8 cellular contexts compared by ENCODE assay signal in the genomic region with DNA sequence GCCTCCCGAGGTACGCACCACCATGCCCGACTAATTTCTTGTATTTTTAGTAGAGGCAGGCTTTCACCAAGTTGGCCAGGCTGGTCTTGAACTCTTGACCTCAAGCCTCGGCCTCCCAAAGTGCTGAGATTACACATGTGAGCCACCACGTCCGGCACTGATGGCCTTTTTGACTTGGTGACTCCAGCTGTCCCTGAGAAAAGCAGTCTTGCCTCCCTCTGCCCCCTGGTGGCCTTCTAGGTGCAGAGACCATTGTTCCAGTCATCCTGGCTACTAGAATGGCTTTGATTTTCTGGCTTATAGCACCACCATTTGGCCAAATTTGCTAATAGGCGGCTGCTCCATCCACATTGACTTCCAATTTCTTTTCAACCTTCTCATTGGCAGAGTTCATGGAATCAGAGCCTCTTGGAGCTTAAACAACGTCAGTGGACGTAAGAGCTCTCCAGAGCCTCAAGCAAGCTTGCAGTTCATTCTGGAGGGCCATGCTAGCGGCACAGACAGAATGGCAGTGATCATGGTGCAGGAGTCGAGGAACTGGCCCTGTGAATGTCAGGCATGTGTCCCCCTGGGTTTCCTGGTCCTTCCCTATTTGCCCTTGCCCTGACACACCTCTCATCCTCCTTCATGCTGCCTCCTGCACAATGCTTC. TPM values are rescaled to one million over a fixed set of nuclear protein-coding genes. Genes with fewer than 3 reads are reported as not detected.
DNase-seq lines count a peak whose midpoint lies in the region; ATAC-seq and TF ChIP-seq lines count a peak whose summit lies in the region.

No MANE protein-coding gene starts in this region.

- TF ChIP-seq CTCF in C4-2B (conservative IDR thresholded peaks at IDR 0.05) (peak; percentile 99), LNCaP clone FGC (IDR thresholded peaks at IDR 0.05; ENCODE audit: control insufficient read depth, extremely low read depth, insufficient read depth) (peak; percentile 100), Panc1 (IDR thresholded peaks at IDR 0.05) (peak; percentile 98), esophagus squamous epithelium (IDR thresholded peaks at IDR 0.05) (peak; percentile 95 to 100 (median 98)), natural killer cell (IDR thresholded peaks at IDR 0.05) (peak; percentile 98)

- POLR2A ChIA-PET in Panc1 (lab: Charles Lee), result interaction anchor here (0.6 to 1.4 kb wide), 7 partner anchors 20 to 147 kb away, joined by 3 to 10 read pairs (median 3); a partner anchor contains a TSS

- peaks cover 28 to 32% of the 10 kb centered on the region in 2 donors for H3K27me3 Mint-ChIP-seq in natural killer cell (ENCODE audit: low read depth in 2 of 2)
- H3K27me3 Mint-ChIP-seq in stimulated activated memory B cell treated with anti-CD40 and anti-IgM and Interleukin-4, amounts not matched to agents 10 μg/mL and 1 μg/mL and 100 μg/mL, for 72 hours, result peaks cover 62% of the 10 kb centered on the region

- H3K4me3 Mint-ChIP-seq in natural killer cell, result no peak overlapping the region
- no peak overlapping the region for H3K4me3 Mint-ChIP-seq in stimulated activated memory B cell treated with anti-CD40 and anti-IgM and Interleukin-4, amounts not matched to agents 10 μg/mL and 1 μg/mL and 100 μg/mL, for 72 hours

- ATAC-seq in GM21367 (IDR thresholded peaks at IDR 0.05; ENCODE audit: unreplicated experiment) (peak; percentile 77), Panc1 (peak; percentile 89), natural killer cell (peak; percentile 94 to 99 (median 98))
- peak; percentile 86 for ATAC-seq in stimulated activated memory B cell treated with anti-CD40 and anti-IgM and Interleukin-4, amounts not matched to agents 10 μg/mL and 1 μg/mL and 100 μg/mL, for 72 hours

- H3K4me3 ChIP-seq in LNCaP clone FGC (ENCODE audit: low read depth, low read length), result no peak overlapping the region
- H3K4me3 ChIP-seq in Panc1 (ENCODE audit: low read depth in 2 of 2, low read length in 2 of 2), result no peak overlapping the region
- no peak overlapping the region for H3K4me3 ChIP-seq in esophagus squamous epithelium

- H3K9me3 ChIP-seq in Panc1 (ENCODE audit: control insufficient read depth, insufficient read depth, low read depth, low read length) (no peaks in the 10 kb centered on the region), esophagus squamous epithelium (no peaks in the 10 kb centered on the region)

- no peak overlapping the region for H3K27ac ChIP-seq in C4-2B
- peak overlapping the region; percentile 53 for H3K27ac ChIP-seq in Panc1 (ENCODE audit: low read length)
- H3K27ac ChIP-seq in esophagus squamous epithelium, result no peak overlapping the region

- no peaks in the 10 kb centered on the region for H3K27me3 ChIP-seq in Panc1 (ENCODE audit: control insufficient read depth, insufficient read depth, low read length)
- peaks cover 0 to 34% (median 0%) of the 10 kb centered on the region in 4 donors for H3K27me3 ChIP-seq in esophagus squamous epithelium

- no peaks in the 10 kb centered on the region for H3K36me3 ChIP-seq in Panc1 (ENCODE audit: control insufficient read depth, insufficient read depth, low read length)
- no peaks in the 10 kb centered on the region for H3K36me3 ChIP-seq in esophagus squamous epithelium

- no peak for TF ChIP-seq POLR2A in esophagus squamous epithelium (IDR thresholded peaks at IDR 0.05)

- in situ Hi-C loops in Panc1 (cut with HindIII; ENCODE audit: low pct_unique_long_range_greater_than_20kb, low sequenced_read_pairs), result loop anchor here (25.0 kb wide), 1 partner anchor 94 kb away; no protein-coding TSS in a partner anchor

- WGBS in esophagus squamous epithelium, 2 donors, result 22 to 28% methylated on average over 7 to 11 of the region's 11 CpGs

- CTCF ChIA-PET in Panc1 (lab: Charles Lee), result interaction anchor here (0.5 to 4.5 kb wide), 19 partner anchors 10 to 602 kb away, joined by 3 to 124 read pairs (median 6); a partner anchor contains a TSS

- no peaks in the 10 kb centered on the region for H3K9me3 Mint-ChIP-seq in natural killer cell
- H3K9me3 Mint-ChIP-seq in stimulated activated memory B cell treated with anti-CD40 and anti-IgM and Interleukin-4, amounts not matched to agents 10 μg/mL and 1 μg/mL and 100 μg/mL, for 72 hours, result no peaks in the 10 kb centered on the region

- DNase-seq in LNCaP clone FGC (ENCODE audit: low read depth) (peak; percentile 87), Panc1 (ENCODE audit: low read depth, low spot score) (peak; percentile 94), activated T-cell treated with anti-CD3 and anti-CD28 coated beads for 48 hours (ENCODE audit: low read depth) (peak; percentile 66), esophagus squamous epithelium (lab: John Stamatoyannopoulos, UW) (peak; percentile 22), natural killer cell (peak; percentile 65)

- H3K36me3 Mint-ChIP-seq in natural killer cell, result no peaks in the 10 kb centered on the region
- H3K36me3 Mint-ChIP-seq in stimulated activated memory B cell treated with anti-CD40 and anti-IgM and Interleukin-4, amounts not matched to agents 10 μg/mL and 1 μg/mL and 100 μg/mL, for 72 hours, result no peaks in the 10 kb centered on the region

- peaks cover 25% of the 10 kb centered on the region for H3K4me1 ChIP-seq in Panc1 (ENCODE audit: control insufficient read depth, insufficient read depth, low read length)
- H3K4me1 ChIP-seq in esophagus squamous epithelium, result peaks cover 0 to 4% (median 0%) of the 10 kb centered on the region in 3 donors

- peaks cover 0 to 7% of the 10 kb centered on the region in 2 donors for H3K4me1 Mint-ChIP-seq in natural killer cell
- no peaks in the 10 kb centered on the region for H3K4me1 Mint-ChIP-seq in stimulated activated memory B cell treated with anti-CD40 and anti-IgM and Interleukin-4, amounts not matched to agents 10 μg/mL and 1 μg/mL and 100 μg/mL, for 72 hours

- intact Hi-C loops in Panc1 (cut with micrococcal nuclease; ENCODE audit: unreplicated experiment), result loop anchor here (1.0 kb wide), 1 partner anchor 96 kb away; no protein-coding TSS in a partner anchor
- intact Hi-C loops in esophagus squamous epithelium (cut with DNase I), result no loop called here
- intact Hi-C loops in natural killer cell (cut with micrococcal nuclease), result loop anchor here (1.0 to 2.0 kb wide), 4 partner anchors 96 to 824 kb away; no protein-coding TSS in a partner anchor

- BruUV-seq in Panc1 (replicated peaks; lab: Mats Ljungman, UMichigan), result no TSS peak

- no peak overlapping the region for H3K27ac Mint-ChIP-seq in natural killer cell
- H3K27ac Mint-ChIP-seq in stimulated activated memory B cell treated with anti-CD40 and anti-IgM and Interleukin-4, amounts not matched to agents 10 μg/mL and 1 μg/mL and 100 μg/mL, for 72 hours, result no peak overlapping the region

RNA-seq across cellular contexts. Expression of a gene that starts 25.4 kb away (rescaled TPM):
- 351 TPM for total RNA-seq in Panc1 (2021; ENCODE audit: unreplicated experiment)
- polyA plus RNA-seq in Panc1 (2012; ENCODE audit: insufficient read length), result 242 TPM
- total RNA-seq in esophagus squamous epithelium, result 100 to 1,000 TPM; 225 to 571 (median 372) TPM
- total RNA-seq in natural killer cell, result 100 to 1,000 TPM; 505 to 537 (median 518) TPM

RNA-seq across cellular contexts. Expression of a gene that starts 32.0 kb away (rescaled TPM):
- 4,079 TPM for total RNA-seq in Panc1 (2021; ENCODE audit: unreplicated experiment)
- polyA plus RNA-seq in Panc1 (2012; ENCODE audit: insufficient read length), result 4,352 TPM
- 100 to 1,000 TPM; 141 to 169 (median 153) TPM for total RNA-seq in esophagus squamous epithelium
- 1 to 10 TPM in 1 of 3 donors, under 1 TPM in 1, not detected in 1; 0.24 to 2.5 TPM for total RNA-seq in natural killer cell

Comparison
In these comparisons a context has a peak if more than half of its experiments do, and no peak if none do; other contexts are left out.
1. DNase-seq: peak in every context shown above with its lines; median percentile 94 in Panc1; 87 in LNCaP clone FGC; 66 in activated T-cell treated with anti-CD3 and anti-CD28 coated beads for 48 hours; 65 in natural killer cell; 22 in esophagus squamous epithelium.
2. RNA of a gene that starts 32.0 kb away (total RNA-seq): 4,079 TPM in Panc1 (single experiment) and 141 to 169 TPM in esophagus squamous epithelium; 0.24 to 2.5 TPM in natural killer cell; every median in the first group is over 10 times any median in the second.
3. Peak in every context shown above with its lines, with median percentiles within 50 percentile points of each other: CTCF ChIP-seq and ATAC-seq.